ENCODE assay signal across 27 cellular contexts in genomic region chr12:40689576-40689975, GRCh38. TPM values are rescaled to one million over a fixed set of nuclear protein-coding genes. Genes with fewer than 3 reads are reported as not detected.
"Had no signal": no experiment of that assay in that cellular context is flagged by ENCODE, and none has a peak within 500 bp of the region (broad histone marks: within the 10 kb centered on the region; RNA-seq: fewer than 3 reads in every experiment).

No MANE protein-coding gene starts in this region.

- H3K4me2 ChIP-seq: neural progenitor cell had no signal

- H3K4me1 ChIP-seq: colonic mucosa, upper lobe of right lung had no signal

- H2AFZ ChIP-seq: neural progenitor cell, parathyroid adenoma had no signal

- H3K9me3 ChIP-seq: colonic mucosa, esophagus muscularis mucosa, left lung, right lobe of liver, thoracic aorta, tibial nerve, upper lobe of right lung, uterus had no signal

- H3K36me3 ChIP-seq: colonic mucosa, esophagus muscularis mucosa, left lung, neural progenitor cell, right lobe of liver, thoracic aorta, tibial nerve, upper lobe of right lung, uterus had no signal

- H3K9ac ChIP-seq: neural progenitor cell, parathyroid adenoma had no signal

- H3K79me2 ChIP-seq: parathyroid adenoma had no signal

- H3K4me1 Mint-ChIP-seq: naive thymus-derived CD4-positive, alpha-beta T cell had no signal

- H3K36me3 Mint-ChIP-seq: naive thymus-derived CD4-positive, alpha-beta T cell; neural progenitor cell; stimulated activated naive B cell treated with anti-CD40 and anti-IgM and Interleukin-4, amounts not matched to agents 10 μg/mL and 1 μg/mL and 100 μg/mL, for 72 hours had no signal

- H3K27ac Mint-ChIP-seq: dendritic cell treated with granulocyte-macrophage colony-stimulating factor and Interleukin-4, amounts not matched to agents 40 ng/mL and 50 ng/mL, for 4 days; endodermal cell; naive thymus-derived CD4-positive, alpha-beta T cell; nephron; neural progenitor cell; progenitor cell of endocrine pancreas; stimulated activated naive B cell treated with anti-CD40 and anti-IgM and Interleukin-4, amounts not matched to agents 10 μg/mL and 1 μg/mL and 100 μg/mL, for 72 hours; stimulated activated naive CD8-positive, alpha-beta T cell treated with anti-CD3 and anti-CD28 coated beads, Interleukin-15, Interleukin-2, amounts not matched to agents 100 ng/mL and 50 ng/mL, for 24 hours had no signal

- H3K9me3 Mint-ChIP-seq: dendritic cell treated with granulocyte-macrophage colony-stimulating factor and Interleukin-4, amounts not matched to agents 40 ng/mL and 50 ng/mL, for 4 days; endodermal cell; nephron; neural progenitor cell; stimulated activated naive B cell treated with anti-CD40 and anti-IgM and Interleukin-4, amounts not matched to agents 10 μg/mL and 1 μg/mL and 100 μg/mL, for 72 hours; stimulated activated naive CD8-positive, alpha-beta T cell treated with anti-CD3 and anti-CD28 coated beads, Interleukin-15, Interleukin-2, amounts not matched to agents 100 ng/mL and 50 ng/mL, for 24 hours had no signal

- H3K4me3 ChIP-seq: colonic mucosa, esophagus muscularis mucosa, left lung, neural progenitor cell, right lobe of liver, thoracic aorta, tibial nerve, upper lobe of right lung, uterus had no signal

- H3K27ac ChIP-seq: colonic mucosa, esophagus muscularis mucosa, left lung, neural progenitor cell, parathyroid adenoma, right lobe of liver, thoracic aorta, tibial nerve, upper lobe of right lung, uterus had no signal

- H3K4me3 Mint-ChIP-seq: dendritic cell treated with granulocyte-macrophage colony-stimulating factor and Interleukin-4, amounts not matched to agents 40 ng/mL and 50 ng/mL, for 4 days; endodermal cell; naive thymus-derived CD4-positive, alpha-beta T cell; nephron; neural progenitor cell; stimulated activated naive B cell treated with anti-CD40 and anti-IgM and Interleukin-4, amounts not matched to agents 10 μg/mL and 1 μg/mL and 100 μg/mL, for 72 hours; stimulated activated naive CD8-positive, alpha-beta T cell treated with anti-CD3 and anti-CD28 coated beads, Interleukin-15, Interleukin-2, amounts not matched to agents 100 ng/mL and 50 ng/mL, for 24 hours had no signal

- DNase-seq: colonic mucosa; effector CD8-positive, alpha-beta T cell; endodermal cell; head of caudate nucleus; kidney; left cardiac atrium; left lung; mesendoderm; midbrain; naive thymus-derived CD4-positive, alpha-beta T cell; right lobe of liver; small intestine; stimulated activated CD4-positive, alpha-beta T cell treated with anti-CD3 and anti-CD28 coated beads, Interleukin-15, amount 100 ng/mL, for 24 hours; stimulated activated CD4-positive, alpha-beta T cell treated with anti-CD3 and anti-CD28 coated beads, Interleukin-2, amount 100 ng/mL, for 48 hours; stimulated activated naive B cell treated with anti-CD40 and anti-IgM and Interleukin-4, amounts not matched to agents 10 μg/mL and 1 μg/mL and 100 μg/mL, for 72 hours; upper lobe of right lung; uterus had no signal

RNA-seq across cellular contexts. Expression of gene CNTN1, which starts 2.7 kb away (rescaled TPM):
- total RNA-seq: lung microvascular endothelial cell; naive thymus-derived CD4-positive, alpha-beta T cell had no signal
- polyA plus RNA-seq: naive thymus-derived CD4-positive, alpha-beta T cell had no signal
